ENCODE assay signal across 2 cellular contexts in genomic region chr6:167467282-167467681, GRCh38.
A peak's percentile ranks its signal among the peaks of the same experiment; 100 is the strongest.
TF ChIP-seq lines count a peak whose summit lies in the region.

No MANE protein-coding gene starts in this region.

TF ChIP-seq in WTC11, 78 proteins besides CTCF, POLR2A, EP300 and RAD21:
- TF ChIP-seq AR (CRISPR knock-in tag; IDR thresholded peaks at IDR 0.05) (no peak), NFATC4 (CRISPR knock-in tag; IDR thresholded peaks at IDR 0.05) (no peak), ZNF263 (CRISPR knock-in tag; IDR thresholded peaks at IDR 0.05; ENCODE audit: low read depth) (peak; percentile 32; the same call in 1 of the 2 replicates)

TF ChIP-seq in H1, 55 proteins besides CTCF, POLR2A, EP300 and RAD21 (continued from another document):
- TF ChIP-seq TCF12 (IDR thresholded peaks at IDR 0.05; ENCODE audit: low read depth, low read length), result no peak
